In genomic region chr22:20655623-20656022, GRCh38 we compare ENCODE assay signal across 6 cellular contexts.
"Had no signal": no experiment of that assay in that cellular context is flagged by ENCODE, and none has a peak within 500 bp of the region (broad histone marks: within the 10 kb centered on the region; RNA-seq: fewer than 3 reads in every experiment).

No MANE protein-coding gene starts in this region.

- ATAC-seq: HepG2 had no signal

- H3K27ac ChIP-seq: HL-60 had no signal

- FAIRE-seq: HepG2, HTR-8/SVneo had no signal

- DNase-seq: IMR-90, KBM-7, KG1 had no signal
